ENCODE assay signal across 27 cellular contexts in the genomic region with DNA sequence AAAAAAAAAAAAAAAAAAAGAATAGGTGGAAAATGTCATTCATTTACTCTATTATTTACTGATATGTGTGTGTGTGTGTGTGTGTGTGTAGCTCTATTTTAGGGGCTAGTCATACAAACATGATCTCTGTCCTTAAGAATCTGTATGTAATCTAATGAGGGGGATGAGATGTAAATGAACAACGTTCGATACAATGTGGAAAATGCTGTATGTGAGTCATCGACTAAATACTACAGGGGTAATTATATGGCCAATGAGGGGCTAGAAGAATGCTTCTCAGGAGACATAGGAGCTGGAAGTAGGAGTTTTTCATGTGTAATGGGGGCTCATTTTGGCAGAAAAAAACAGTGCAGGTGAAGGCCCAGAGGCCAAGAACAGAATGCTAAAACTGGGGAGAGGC. TPM values are rescaled to one million over a fixed set of nuclear protein-coding genes. Genes with fewer than 3 reads are reported as not detected.
DNase-seq lines count a peak whose midpoint lies in the region; ATAC-seq and TF ChIP-seq lines count a peak whose summit lies in the region.
"Had no signal": no experiment of that assay in that cellular context is flagged by ENCODE, and none has a peak within 500 bp of the region (broad histone marks: within the 10 kb centered on the region; RNA-seq: fewer than 3 reads in every experiment).

No MANE protein-coding gene starts in this region.

- H3K4me3 Mint-ChIP-seq in activated CD4-positive, alpha-beta T cell treated with anti-CD3 and anti-CD28 coated beads, Interleukin-2, amount 10 ng/mL, durations not matched to agents 7 days and 5 days = no peak overlapping the region
- peak overlapping the region; percentile 6 for H3K4me3 Mint-ChIP-seq in CD4-positive, alpha-beta T cell
- peak overlapping the region; percentile 29 for H3K4me3 Mint-ChIP-seq in activated T-helper 17 cell treated with anti-CD3 and anti-CD28 coated beads, Interleukin-2, amount 50 U/mL, for 72 hours
- H3K4me3 Mint-ChIP-seq: stimulated activated naive B cell treated with anti-CD40 and anti-IgM and Interleukin-4, amounts not matched to agents 10 μg/mL and 1 μg/mL and 100 μg/mL, for 72 hours had no signal

- H3K27me3 Mint-ChIP-seq in activated CD4-positive, alpha-beta T cell treated with anti-CD3 and anti-CD28 coated beads, Interleukin-2, amount 10 ng/mL, durations not matched to agents 7 days and 5 days = no peaks in the 10 kb centered on the region
- no peaks in the 10 kb centered on the region for H3K27me3 Mint-ChIP-seq in CD4-positive, alpha-beta T cell
- no peaks in the 10 kb centered on the region for H3K27me3 Mint-ChIP-seq in activated T-helper 17 cell treated with anti-CD3 and anti-CD28 coated beads, Interleukin-2, amount 50 U/mL, for 72 hours
- H3K27me3 Mint-ChIP-seq: stimulated activated naive B cell treated with anti-CD40 and anti-IgM and Interleukin-4, amounts not matched to agents 10 μg/mL and 1 μg/mL and 100 μg/mL, for 72 hours had no signal

- H3K27me3 ChIP-seq in CD4-positive, alpha-beta T cell (ENCODE audit: control insufficient read depth, insufficient read depth, low read length) = no peaks in the 10 kb centered on the region
- H3K27me3 ChIP-seq: breast epithelium, left lung, neutrophil, uterus had no signal

- H3K4me3 ChIP-seq in skeletal muscle cell (ENCODE audit: low read depth, low read length) = no peak overlapping the region
- H3K4me3 ChIP-seq: breast epithelium, left lung, thoracic aorta, uterus had no signal

- H3K36me3 Mint-ChIP-seq in activated CD4-positive, alpha-beta T cell treated with anti-CD3 and anti-CD28 coated beads, Interleukin-2, amount 10 ng/mL, durations not matched to agents 7 days and 5 days (ENCODE audit: low read depth) = peaks cover 85% of the 10 kb centered on the region
- H3K36me3 Mint-ChIP-seq in CD4-positive, alpha-beta T cell (ENCODE audit: low read depth) = peaks cover 94% of the 10 kb centered on the region
- H3K36me3 Mint-ChIP-seq in activated T-helper 17 cell treated with anti-CD3 and anti-CD28 coated beads, Interleukin-2, amount 50 U/mL, for 72 hours (ENCODE audit: low read depth) = peaks cover 53% of the 10 kb centered on the region
- H3K36me3 Mint-ChIP-seq: stimulated activated naive B cell treated with anti-CD40 and anti-IgM and Interleukin-4, amounts not matched to agents 10 μg/mL and 1 μg/mL and 100 μg/mL, for 72 hours had no signal

- no peaks in the 10 kb centered on the region for H3K9me3 ChIP-seq in CD4-positive, alpha-beta T cell (ENCODE audit: control insufficient read depth, low read length)
- H3K9me3 ChIP-seq: breast epithelium, left lung, neutrophil, thoracic aorta, uterus had no signal

- POLR2A ChIA-PET in activated CD4-positive, alpha-beta T cell treated with anti-CD3 and anti-CD28 coated beads, Interleukin-2, amount 10 ng/mL, durations not matched to agents 7 days and 5 days (lab: Charles Lee) = interaction anchor here (0.7 kb wide), 1 partner anchor 9 kb away, joined by 12 read pairs; no protein-coding TSS in a partner anchor
- POLR2A ChIA-PET in CD4-positive, alpha-beta T cell (lab: Charles Lee) = interaction anchor here (1.0 to 2.2 kb wide), 7 partner anchors 9 to 36 kb away, joined by 3 to 9 read pairs (median 8); no protein-coding TSS in a partner anchor

- no peak for TF ChIP-seq CTCF in CD4-positive, alpha-beta T cell (IDR thresholded peaks at IDR 0.05)

- peaks cover 75% of the 10 kb centered on the region for H3K4me1 Mint-ChIP-seq in activated CD4-positive, alpha-beta T cell treated with anti-CD3 and anti-CD28 coated beads, Interleukin-2, amount 10 ng/mL, durations not matched to agents 7 days and 5 days
- H3K4me1 Mint-ChIP-seq in CD4-positive, alpha-beta T cell (ENCODE audit: low read depth) = peaks cover 90% of the 10 kb centered on the region
- peaks cover 25% of the 10 kb centered on the region for H3K4me1 Mint-ChIP-seq in activated T-helper 17 cell treated with anti-CD3 and anti-CD28 coated beads, Interleukin-2, amount 50 U/mL, for 72 hours

- CTCF ChIA-PET in activated CD4-positive, alpha-beta T cell treated with anti-CD3 and anti-CD28 coated beads, Interleukin-2, amount 10 ng/mL, durations not matched to agents 7 days and 5 days (lab: Charles Lee) = no interaction called here
- CTCF ChIA-PET in CD4-positive, alpha-beta T cell (lab: Charles Lee) = interaction anchor here (1.0 to 1.3 kb wide), 2 partner anchors 8 to 13 kb away, joined by 3 to 6 read pairs; no protein-coding TSS in a partner anchor

- H3K9me3 Mint-ChIP-seq in activated CD4-positive, alpha-beta T cell treated with anti-CD3 and anti-CD28 coated beads, Interleukin-2, amount 10 ng/mL, durations not matched to agents 7 days and 5 days = no peaks in the 10 kb centered on the region
- H3K9me3 Mint-ChIP-seq in CD4-positive, alpha-beta T cell = no peaks in the 10 kb centered on the region
- no peaks in the 10 kb centered on the region for H3K9me3 Mint-ChIP-seq in activated T-helper 17 cell treated with anti-CD3 and anti-CD28 coated beads, Interleukin-2, amount 50 U/mL, for 72 hours
- H3K9me3 Mint-ChIP-seq: stimulated activated naive B cell treated with anti-CD40 and anti-IgM and Interleukin-4, amounts not matched to agents 10 μg/mL and 1 μg/mL and 100 μg/mL, for 72 hours had no signal

- no peak for DNase-seq in activated CD4-positive, alpha-beta T cell treated with anti-CD3 and anti-CD28 coated beads, Interleukin-2, amount 10 ng/mL, durations not matched to agents 7 days and 5 days
- no peak for DNase-seq in activated CD4-positive, alpha-beta T cell treated with anti-CD3 and anti-CD28 coated beads, Interleukin-2, amount 50 U/mL, for 4 hours
- DNase-seq in CD4-positive, alpha-beta T cell = no peak
- DNase-seq in skeletal muscle cell (ENCODE audit: low read depth) (peak; percentile 4), RKO (ENCODE audit: low spot score) (no peak), NCI-H2171 (lab: John Stamatoyannopoulos, UW) (no peak)
- DNase-seq: activated CD4-positive, CD25-positive, alpha-beta regulatory T cell; AML-193; amygdala; DMS79; HCEC 1CT; KBM-7; left lung; mesenchymal stem cell; NCI-H2029; NCI-H526; SHP77; stimulated activated CD4-positive, alpha-beta T cell treated with anti-CD3 and anti-CD28 coated beads, Interleukin-15, amount 100 ng/mL, for 24 hours; stimulated activated naive B cell treated with anti-CD40 and anti-IgM and Interleukin-4, amounts not matched to agents 10 μg/mL and 1 μg/mL and 100 μg/mL, for 72 hours; uterus had no signal

- H3K27ac Mint-ChIP-seq in activated CD4-positive, alpha-beta T cell treated with anti-CD3 and anti-CD28 coated beads, Interleukin-2, amount 10 ng/mL, durations not matched to agents 7 days and 5 days = peak overlapping the region; percentile 69
- peak overlapping the region; percentile 98 for H3K27ac Mint-ChIP-seq in CD4-positive, alpha-beta T cell
- peak overlapping the region; percentile 20 for H3K27ac Mint-ChIP-seq in activated T-helper 17 cell treated with anti-CD3 and anti-CD28 coated beads, Interleukin-2, amount 50 U/mL, for 72 hours
- H3K27ac Mint-ChIP-seq: stimulated activated naive B cell treated with anti-CD40 and anti-IgM and Interleukin-4, amounts not matched to agents 10 μg/mL and 1 μg/mL and 100 μg/mL, for 72 hours had no signal

- H3K27ac ChIP-seq in CD4-positive, alpha-beta T cell (ENCODE audit: low read depth, low read length) = peak overlapping the region; percentile 60
- H3K27ac ChIP-seq: breast epithelium, epithelial cell of prostate, left lung, neutrophil, thoracic aorta, uterus had no signal

- ATAC-seq in CD4-positive, alpha-beta T cell (ENCODE audit: poor library complexity) = peak; percentile 18
- no peak for ATAC-seq in activated T-helper 17 cell treated with anti-CD3 and anti-CD28 coated beads, Interleukin-2, amount 50 U/mL, for 72 hours (replicated peaks)
- no peak for ATAC-seq in GM21786 (IDR thresholded peaks at IDR 0.05; ENCODE audit: unreplicated experiment)
- ATAC-seq: left lung; sciatic nerve; stimulated activated naive B cell treated with anti-CD40 and anti-IgM and Interleukin-4, amounts not matched to agents 10 μg/mL and 1 μg/mL and 100 μg/mL, for 72 hours had no signal

- intact Hi-C loops in CD4-positive, alpha-beta T cell (cut with DNase I, micrococcal nuclease) = no loop called here

RNA-seq across cellular contexts. Expression of gene LEF1, which starts 41.9 kb away (rescaled TPM):
- total RNA-seq in activated CD4-positive, alpha-beta T cell treated with anti-CD3 and anti-CD28 coated beads, Interleukin-2, amount 10 ng/mL, durations not matched to agents 7 days and 5 days = 100 to 1,000 TPM; 386 to 498 TPM
- total RNA-seq in CD4-positive, alpha-beta T cell = 100 to 1,000 TPM; 409 to 438 TPM
- 10 to 100 TPM; 73.4 to 93.4 TPM for total RNA-seq in activated T-helper 17 cell treated with anti-CD3 and anti-CD28 coated beads, Interleukin-2, amount 50 U/mL, for 72 hours

Comparison
In these comparisons a context has a peak if more than half of its experiments do, and no peak if none do; other contexts are left out.
1. H3K27ac Mint-ChIP-seq: peak in every context shown above with its lines; median percentile 98 in CD4-positive, alpha-beta T cell; 69 in activated CD4-positive, alpha-beta T cell treated with anti-CD3 and anti-CD28 coated beads, Interleukin-2, amount 10 ng/mL, durations not matched to agents 7 days and 5 days; 20 in activated T-helper 17 cell treated with anti-CD3 and anti-CD28 coated beads, Interleukin-2, amount 50 U/mL, for 72 hours.
2. RNA of gene LEF1, which starts 41.9 kb away (total RNA-seq): 386 to 498 TPM in activated CD4-positive, alpha-beta T cell treated with anti-CD3 and anti-CD28 coated beads, Interleukin-2, amount 10 ng/mL, durations not matched to agents 7 days and 5 days and 409 to 438 TPM in CD4-positive, alpha-beta T cell; 73.4 to 93.4 TPM in activated T-helper 17 cell treated with anti-CD3 and anti-CD28 coated beads, Interleukin-2, amount 50 U/mL, for 72 hours; every median in the first group is over 4 times any median in the second.